Comparison of ENCODE assay signal across 26 cellular contexts in genomic region chr5:60453186-60453976, GRCh38.
"Had no signal": no experiment of that assay in that cellular context is flagged by ENCODE, and none has a peak within 500 bp of the region (broad histone marks: within the 10 kb centered on the region; RNA-seq: fewer than 3 reads in every experiment).

No MANE protein-coding gene starts in this region.

- H3K4me1 Mint-ChIP-seq: activated CD4-positive, alpha-beta T cell treated with anti-CD3 and anti-CD28 coated beads, Interleukin-2, amount 10 ng/mL, durations not matched to agents 24 days and 14 days; activated naive CD8-positive, alpha-beta T cell treated with anti-CD3 and anti-CD28 coated beads, Interleukin-2, amount 50 U/mL, for 24 hours; central memory CD8-positive, alpha-beta T cell had no signal

- H3K9me3 ChIP-seq: breast epithelium, gastrocnemius medialis, ovary, right lobe of liver had no signal

- H3K36me3 ChIP-seq: breast epithelium, gastrocnemius medialis, ovary, right lobe of liver, tibial nerve had no signal

- H3K27ac Mint-ChIP-seq: activated CD4-positive, alpha-beta memory T cell treated with anti-CD3 and anti-CD28 coated beads for 36 hours; activated CD4-positive, alpha-beta T cell treated with anti-CD3 and anti-CD28 coated beads, Interleukin-2, amount 10 ng/mL, durations not matched to agents 24 days and 14 days; activated naive CD8-positive, alpha-beta T cell treated with anti-CD3 and anti-CD28 coated beads, Interleukin-2, amount 50 U/mL, for 24 hours; activated T-cell treated with anti-CD3 and anti-CD28 coated beads, Interleukin-2, amount 50 U/mL, for 24 hours; dendritic cell treated with granulocyte-macrophage colony-stimulating factor and Interleukin-4, amounts not matched to agents 40 ng/mL and 50 ng/mL, for 4 days; endodermal cell; progenitor cell of endocrine pancreas had no signal

- ATAC-seq: activated naive CD8-positive, alpha-beta T cell treated with anti-CD3 and anti-CD28 coated beads, Interleukin-2, amount 50 U/mL, for 24 hours; gastrocnemius medialis; left ventricle myocardium superior; right lobe of liver had no signal

- H3K4me3 Mint-ChIP-seq: activated CD4-positive, alpha-beta memory T cell treated with anti-CD3 and anti-CD28 coated beads for 36 hours; activated CD4-positive, alpha-beta T cell treated with anti-CD3 and anti-CD28 coated beads, Interleukin-2, amount 10 ng/mL, durations not matched to agents 24 days and 14 days; activated naive CD8-positive, alpha-beta T cell treated with anti-CD3 and anti-CD28 coated beads, Interleukin-2, amount 50 U/mL, for 24 hours; activated T-cell treated with anti-CD3 and anti-CD28 coated beads, Interleukin-2, amount 50 U/mL, for 24 hours; central memory CD8-positive, alpha-beta T cell; dendritic cell treated with granulocyte-macrophage colony-stimulating factor and Interleukin-4, amounts not matched to agents 40 ng/mL and 50 ng/mL, for 4 days; endodermal cell; naive B cell had no signal

- H3K9me3 Mint-ChIP-seq: activated CD4-positive, alpha-beta T cell treated with anti-CD3 and anti-CD28 coated beads, Interleukin-2, amount 10 ng/mL, durations not matched to agents 24 days and 14 days; activated naive CD8-positive, alpha-beta T cell treated with anti-CD3 and anti-CD28 coated beads, Interleukin-2, amount 50 U/mL, for 24 hours; activated T-cell treated with anti-CD3 and anti-CD28 coated beads, Interleukin-2, amount 50 U/mL, for 24 hours; dendritic cell treated with granulocyte-macrophage colony-stimulating factor and Interleukin-4, amounts not matched to agents 40 ng/mL and 50 ng/mL, for 4 days; endodermal cell had no signal

- H3K27me3 ChIP-seq: breast epithelium, gastrocnemius medialis, ovary, right lobe of liver, tibial nerve had no signal

- H3K4me3 ChIP-seq: breast epithelium, gastrocnemius medialis, hepatocyte, ovary, right lobe of liver, tibial nerve had no signal

- H3K36me3 Mint-ChIP-seq: activated CD4-positive, alpha-beta memory T cell treated with anti-CD3 and anti-CD28 coated beads for 36 hours had no signal

- H3K27me3 Mint-ChIP-seq: activated CD4-positive, alpha-beta memory T cell treated with anti-CD3 and anti-CD28 coated beads for 36 hours; activated CD4-positive, alpha-beta T cell treated with anti-CD3 and anti-CD28 coated beads, Interleukin-2, amount 10 ng/mL, durations not matched to agents 24 days and 14 days; activated naive CD8-positive, alpha-beta T cell treated with anti-CD3 and anti-CD28 coated beads, Interleukin-2, amount 50 U/mL, for 24 hours; activated T-cell treated with anti-CD3 and anti-CD28 coated beads, Interleukin-2, amount 50 U/mL, for 24 hours; central memory CD8-positive, alpha-beta T cell; naive B cell had no signal

- DNase-seq: activated CD4-positive, alpha-beta memory T cell treated with anti-CD3 and anti-CD28 coated beads for 36 hours; activated CD4-positive, alpha-beta T cell treated with anti-CD3 and anti-CD28 coated beads, Interleukin-2, amount 10 ng/mL, durations not matched to agents 24 days and 14 days; activated CD4-positive, CD25-positive, alpha-beta regulatory T cell treated with anti-CD3 and anti-CD28 coated beads, Interleukin-2, amount 50 U/mL, for 72 hours; activated CD8-positive, alpha-beta memory T cell treated with anti-CD3 and anti-CD28 coated beads, Interleukin-2, amount 50 U/mL, for 4 hours; activated gamma-delta T cell treated with Interleukin-2 at 50 U/mL for 16 hours; activated naive CD4-positive, alpha-beta T cell treated with anti-CD3 and anti-CD28 coated beads, Interleukin-2, amount 50 U/mL, for 16 hours; activated naive CD8-positive, alpha-beta T cell treated with anti-CD3 and anti-CD28 coated beads, Interleukin-2, amount 50 U/mL, for 24 hours; activated T-cell treated with anti-CD3 and anti-CD28 coated beads, Interleukin-2, amount 50 U/mL, for 24 hours; amygdala; endodermal cell; gastrocnemius medialis; glutamatergic neuron; islet precursor cell; left ventricle myocardium superior; naive B cell; ovary; right lobe of liver; stimulated activated CD4-positive, alpha-beta T cell treated with anti-CD3 and anti-CD28 coated beads, Interleukin-2, amount 100 ng/mL, for 48 hours; stimulated activated naive CD4-positive, alpha-beta T cell treated with Interleukin-2 at 50 U/mL for 16 hours; T1000 had no signal
